Comparison of ENCODE assay signal across 8 cellular contexts in the genomic region with DNA sequence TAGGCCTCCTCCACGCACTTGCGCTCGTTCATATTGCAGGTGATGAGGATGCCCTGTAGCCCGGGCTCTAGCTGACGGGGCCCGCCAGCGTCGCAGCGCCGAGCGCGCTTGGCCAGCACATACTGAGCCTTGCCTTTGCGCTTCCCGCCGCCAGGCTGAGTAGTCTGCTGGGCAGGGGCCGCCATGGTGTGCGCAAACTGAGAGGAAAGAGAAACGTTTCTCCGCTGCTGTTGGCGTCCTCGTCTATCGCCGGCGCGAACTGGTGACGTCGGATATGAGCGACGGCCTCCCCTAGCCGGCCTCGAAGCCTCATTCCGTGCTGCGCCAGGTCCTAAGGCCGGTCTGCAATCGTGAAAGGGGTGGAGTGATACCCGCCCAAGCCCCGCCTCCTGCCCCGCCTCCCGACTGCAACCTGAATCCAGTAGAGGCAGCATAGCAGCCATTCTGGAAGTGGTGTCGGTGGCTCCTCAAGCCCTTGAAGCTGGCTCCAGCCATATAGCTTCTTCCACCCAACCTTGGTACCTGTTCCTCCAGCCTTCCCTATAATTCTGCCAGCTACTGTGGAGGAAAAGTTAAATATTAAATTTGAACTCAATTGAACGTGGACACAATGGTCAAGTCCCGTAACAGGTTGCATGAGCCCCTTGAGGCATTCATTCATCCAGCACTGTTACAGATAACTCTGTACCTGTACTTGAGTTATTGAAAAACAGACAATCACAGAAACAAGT. TPM values are rescaled to one million over a fixed set of nuclear protein-coding genes. Genes with fewer than 3 reads are reported as not detected.
DNase-seq lines count a peak whose midpoint lies in the region; TF ChIP-seq lines count a peak whose summit lies in the region.

THUMPD1 (minus strand) TSS at position 264 of the 731 bp plus-strand sequence; CDS start at position 185, 79 bp downstream.

- H3K9me3 Mint-ChIP-seq in HFFc6 = no peaks in the 10 kb centered on the region
- H3K9me3 Mint-ChIP-seq in activated naive CD4-positive, alpha-beta T cell treated with anti-CD3 and anti-CD28 coated beads, Interleukin-2, amount 10 ng/mL, durations not matched to agents 7 days and 5 days = peaks cover 1% of the 10 kb centered on the region

- peak; percentile 30 for TF ChIP-seq CTCF in GM06990 (IDR thresholded peaks at IDR 0.05; ENCODE audit: insufficient read depth, low read length, poor library complexity, severe bottlenecking)
- TF ChIP-seq CTCF in HFFc6 (IDR thresholded peaks at IDR 0.05) = 0 out of 2 replicates have a peak, but pooled peaks have one; percentile 20
- TF ChIP-seq CTCF in NB4 (IDR thresholded peaks at IDR 0.05; ENCODE audit: low read depth, low read length) = no peak

- peak; percentile 75 for TF ChIP-seq POLR2A in NB4 (IDR thresholded peaks at IDR 0.05; ENCODE audit: extremely low read depth, insufficient read length)

- peaks cover 8% of the 10 kb centered on the region for H3K4me1 Mint-ChIP-seq in HFFc6 (ENCODE audit: low read depth)
- H3K4me1 Mint-ChIP-seq in activated naive CD4-positive, alpha-beta T cell treated with anti-CD3 and anti-CD28 coated beads, Interleukin-2, amount 10 ng/mL, durations not matched to agents 7 days and 5 days = peaks cover 26% of the 10 kb centered on the region

- no peaks in the 10 kb centered on the region for H3K27me3 ChIP-seq in GM06990 (replicated peaks; ENCODE audit: control insufficient read depth, insufficient read depth, low read length)

- peaks cover 11% of the 10 kb centered on the region for H3K36me3 Mint-ChIP-seq in HFFc6 (ENCODE audit: low read depth)
- peaks cover 18% of the 10 kb centered on the region for H3K36me3 Mint-ChIP-seq in activated naive CD4-positive, alpha-beta T cell treated with anti-CD3 and anti-CD28 coated beads, Interleukin-2, amount 10 ng/mL, durations not matched to agents 7 days and 5 days

- peak within 1 kb of the TSS; percentile 92 for H3K27ac ChIP-seq in SK-N-MC

- peaks cover 2% of the 10 kb centered on the region for H3K36me3 ChIP-seq in GM06990 (ENCODE audit: control insufficient read depth, insufficient read depth, low read length)
- H3K36me3 ChIP-seq in SK-N-MC (ENCODE audit: insufficient read depth, low read length) = peaks cover 24% of the 10 kb centered on the region

- H3K9me3 ChIP-seq in SK-N-MC (ENCODE audit: low read depth, low read length) = no peaks in the 10 kb centered on the region

- DNase-seq in GM06990 (ENCODE audit: extremely low read depth, insufficient read length) = peak; percentile 95
- DNase-seq in HFFc6 = peak; percentile 93
- DNase-seq in NB4 (ENCODE audit: low read depth) = peak; percentile 96
- DNase-seq in SK-N-MC (ENCODE audit: low read depth, low spot score) = peak; percentile 63
- peak; percentile 99 for DNase-seq in activated naive CD4-positive, alpha-beta T cell treated with anti-CD3 and anti-CD28 coated beads, Interleukin-2, amount 10 ng/mL, durations not matched to agents 7 days and 5 days
- DNase-seq in germinal center (ENCODE audit: low spot score) = peak; percentile 98
- peak; percentile 66 to 96 (median 88) for DNase-seq in nucleus accumbens (lab: John Stamatoyannopoulos, UW)
- DNase-seq in superior temporal gyrus (ENCODE audit: extremely low spot score) = peak; percentile 95

- peak within 1 kb of the TSS; percentile 94 for H3K9ac ChIP-seq in SK-N-MC (ENCODE audit: insufficient read length)

- H3K4me3 ChIP-seq in GM06990 (replicated peaks; ENCODE audit: low read depth, low read length) (peak within 1 kb of the TSS; percentile 98), NB4 (ENCODE audit: low read depth, low read length) (peak within 1 kb of the TSS; percentile 91), SK-N-MC (peak within 1 kb of the TSS; percentile 99)

- peak within 1 kb of the TSS; percentile 89 for H3K27ac Mint-ChIP-seq in HFFc6
- H3K27ac Mint-ChIP-seq in activated naive CD4-positive, alpha-beta T cell treated with anti-CD3 and anti-CD28 coated beads, Interleukin-2, amount 10 ng/mL, durations not matched to agents 7 days and 5 days = peak within 1 kb of the TSS; percentile 99

- CTCF ChIA-PET in activated naive CD4-positive, alpha-beta T cell treated with anti-CD3 and anti-CD28 coated beads, Interleukin-2, amount 10 ng/mL, durations not matched to agents 7 days and 5 days (lab: Charles Lee) = interaction anchor here (0.9 to 1.3 kb wide), 2 partner anchors 11 to 13 kb away, joined by 3 to 6 read pairs; no protein-coding TSS in a partner anchor

- H3K27me3 Mint-ChIP-seq in HFFc6 (ENCODE audit: insufficient read depth) = peaks cover 4% of the 10 kb centered on the region; the same call in 1 of the 2 replicates
- no peaks in the 10 kb centered on the region for H3K27me3 Mint-ChIP-seq in activated naive CD4-positive, alpha-beta T cell treated with anti-CD3 and anti-CD28 coated beads, Interleukin-2, amount 10 ng/mL, durations not matched to agents 7 days and 5 days

- peak within 1 kb of the TSS; percentile 98 for H3K4me3 Mint-ChIP-seq in HFFc6
- H3K4me3 Mint-ChIP-seq in activated naive CD4-positive, alpha-beta T cell treated with anti-CD3 and anti-CD28 coated beads, Interleukin-2, amount 10 ng/mL, durations not matched to agents 7 days and 5 days = peak within 1 kb of the TSS; percentile 95

RNA-seq across cellular contexts. Expression of gene THUMPD1, which starts in this region (rescaled TPM):
- total RNA-seq in HFFc6 (2021; fragmentation: NEBNext Ultra II Directional; extraction: Animal tissue kit (Norgen Biotek cat#: 25700)) = 10 to 100 TPM; 21.9 to 26.1 (median 24.3) TPM

Comparison
In these comparisons a context has a peak if more than half of its experiments do, and no peak if none do; other contexts are left out.
1. Peak in every context shown above with its lines: DNase-seq, H3K4me3 ChIP-seq and H3K27ac ChIP-seq.